1 cellular context compared by ENCODE assay signal in genomic region chr22:29478326-29479276, GRCh38.
TF ChIP-seq lines count a peak whose summit lies in the region.

No MANE protein-coding gene starts in this region.

TF ChIP-seq in WTC11, 78 proteins besides CTCF, POLR2A, EP300 and RAD21 (continued from another document):
- TF ChIP-seq USF1 (CRISPR knock-in tag; IDR thresholded peaks at IDR 0.05) (peak; percentile 42; the same call in 1 of the 2 replicates), NR3C1 (CRISPR knock-in tag; conservative IDR thresholded peaks at IDR 0.05; ENCODE audit: low read depth) (no peak), FOXP4 (CRISPR knock-in tag; IDR thresholded peaks at IDR 0.05) (peak; percentile 66; the same call in 1 of the 2 replicates), RELA (CRISPR knock-in tag; IDR thresholded peaks at IDR 0.05; ENCODE audit: borderline replicate concordance) (0 out of 2 replicates have a peak, but pooled peaks have one; percentile 45), NFE2L1 (CRISPR knock-in tag; IDR thresholded peaks at IDR 0.05) (no peak)
- TF ChIP-seq, protein P1, sequence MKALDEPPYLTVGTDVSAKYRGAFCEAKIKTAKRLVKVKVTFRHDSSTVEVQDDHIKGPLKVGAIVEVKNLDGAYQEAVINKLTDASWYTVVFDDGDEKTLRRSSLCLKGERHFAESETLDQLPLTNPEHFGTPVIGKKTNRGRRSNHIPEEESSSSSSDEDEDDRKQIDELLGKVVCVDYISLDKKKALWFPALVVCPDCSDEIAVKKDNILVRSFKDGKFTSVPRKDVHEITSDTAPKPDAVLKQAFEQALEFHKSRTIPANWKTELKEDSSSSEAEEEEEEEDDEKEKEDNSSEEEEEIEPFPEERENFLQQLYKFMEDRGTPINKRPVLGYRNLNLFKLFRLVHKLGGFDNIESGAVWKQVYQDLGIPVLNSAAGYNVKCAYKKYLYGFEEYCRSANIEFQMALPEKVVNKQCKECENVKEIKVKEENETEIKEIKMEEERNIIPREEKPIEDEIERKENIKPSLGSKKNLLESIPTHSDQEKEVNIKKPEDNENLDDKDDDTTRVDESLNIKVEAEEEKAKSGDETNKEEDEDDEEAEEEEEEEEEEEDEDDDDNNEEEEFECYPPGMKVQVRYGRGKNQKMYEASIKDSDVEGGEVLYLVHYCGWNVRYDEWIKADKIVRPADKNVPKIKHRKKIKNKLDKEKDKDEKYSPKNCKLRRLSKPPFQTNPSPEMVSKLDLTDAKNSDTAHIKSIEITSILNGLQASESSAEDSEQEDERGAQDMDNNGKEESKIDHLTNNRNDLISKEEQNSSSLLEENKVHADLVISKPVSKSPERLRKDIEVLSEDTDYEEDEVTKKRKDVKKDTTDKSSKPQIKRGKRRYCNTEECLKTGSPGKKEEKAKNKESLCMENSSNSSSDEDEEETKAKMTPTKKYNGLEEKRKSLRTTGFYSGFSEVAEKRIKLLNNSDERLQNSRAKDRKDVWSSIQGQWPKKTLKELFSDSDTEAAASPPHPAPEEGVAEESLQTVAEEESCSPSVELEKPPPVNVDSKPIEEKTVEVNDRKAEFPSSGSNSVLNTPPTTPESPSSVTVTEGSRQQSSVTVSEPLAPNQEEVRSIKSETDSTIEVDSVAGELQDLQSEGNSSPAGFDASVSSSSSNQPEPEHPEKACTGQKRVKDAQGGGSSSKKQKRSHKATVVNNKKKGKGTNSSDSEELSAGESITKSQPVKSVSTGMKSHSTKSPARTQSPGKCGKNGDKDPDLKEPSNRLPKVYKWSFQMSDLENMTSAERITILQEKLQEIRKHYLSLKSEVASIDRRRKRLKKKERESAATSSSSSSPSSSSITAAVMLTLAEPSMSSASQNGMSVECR (CRISPR knock-in tag; IDR thresholded peaks at IDR 0.05; ENCODE audit: borderline replicate concordance), result 0 out of 2 replicates have a peak, but pooled peaks have one; percentile 32
